ENCODE assay signal across 23 cellular contexts in genomic region chr18:61572871-61573270, GRCh38.
DNase-seq lines count a peak whose midpoint lies in the region; ATAC-seq and TF ChIP-seq lines count a peak whose summit lies in the region.
"Had no signal": no experiment of that assay in that cellular context is flagged by ENCODE, and none has a peak within 500 bp of the region (broad histone marks: within the 10 kb centered on the region; RNA-seq: fewer than 3 reads in every experiment).

No MANE protein-coding gene starts in this region.

- no peak overlapping the region for H4K91ac ChIP-seq in mesenchymal stem cell (ENCODE audit: low read length)

- no peak overlapping the region for H3K23ac ChIP-seq in mesenchymal stem cell (ENCODE audit: low read length in 2 of 2)

- no peaks in the 10 kb centered on the region for H3K79me2 ChIP-seq in GM23248 (ENCODE audit: insufficient read depth)

- no peak overlapping the region for H2BK12ac ChIP-seq in mesenchymal stem cell (ENCODE audit: low read length in 2 of 2)

- H3K4me3 ChIP-seq in AG10803 (ENCODE audit: low read length), result no peak overlapping the region
- no peak overlapping the region for H3K4me3 ChIP-seq in GM23248
- no peak overlapping the region for H3K4me3 ChIP-seq in mesenchymal stem cell (ENCODE audit: insufficient read depth in 1 of 2, low read depth in 1 of 2, low read length in 2 of 2)
- H3K4me3 ChIP-seq: Peyer's patch had no signal

- H4K20me1 ChIP-seq in GM23248 (ENCODE audit: insufficient read depth), result no peaks in the 10 kb centered on the region

- no peak overlapping the region for H3K27ac Mint-ChIP-seq in CD14-positive monocyte
- H3K27ac Mint-ChIP-seq: CD4-positive, alpha-beta memory T cell; H9; IgD-negative memory B cell had no signal

- no peak overlapping the region for H2AFZ ChIP-seq in GM23248
- H2AFZ ChIP-seq in mesenchymal stem cell (ENCODE audit: low read depth, low read length), result no peak overlapping the region

- H3K4me3 Mint-ChIP-seq in CD14-positive monocyte, result no peak overlapping the region
- H3K4me3 Mint-ChIP-seq: CD4-positive, alpha-beta memory T cell; H9; IgD-negative memory B cell had no signal

- H3K27me3 ChIP-seq in GM23248 (replicated peaks; ENCODE audit: insufficient read depth) (no peaks in the 10 kb centered on the region), mesenchymal stem cell (ENCODE audit: control insufficient read depth in 1 of 2, insufficient read depth in 1 of 2, low read length in 2 of 2) (no peaks in the 10 kb centered on the region)
- H3K27me3 ChIP-seq: BE2C, Peyer's patch had no signal

- peaks cover 7 to 9% (median 8%) of the 10 kb centered on the region in 3 donors for H3K27me3 Mint-ChIP-seq in CD14-positive monocyte (ENCODE audit: low read depth in 3 of 3)

- no peak overlapping the region for H3K18ac ChIP-seq in mesenchymal stem cell (ENCODE audit: low read depth in 1 of 2, low read length in 2 of 2)

- H3K14ac ChIP-seq in mesenchymal stem cell (ENCODE audit: low read length in 2 of 2), result no peak overlapping the region

- no peaks in the 10 kb centered on the region for H3K36me3 ChIP-seq in GM23248 (ENCODE audit: low read depth)
- H3K36me3 ChIP-seq in mesenchymal stem cell (ENCODE audit: control insufficient read depth in 1 of 2, insufficient read depth in 2 of 2, low read depth in 1 of 2, low read length in 2 of 2), result no peaks in the 10 kb centered on the region
- H3K36me3 ChIP-seq: BE2C, Peyer's patch had no signal

- H3F3A ChIP-seq in GM23248 (ENCODE audit: insufficient read depth), result peaks cover 11% of the 10 kb centered on the region

- H3K9ac ChIP-seq in GM23248, result no peak overlapping the region
- H3K9ac ChIP-seq in mesenchymal stem cell (ENCODE audit: low read length), result no peak overlapping the region

- no peak for TF ChIP-seq CTCF in AG10803 (conservative IDR thresholded peaks at IDR 0.05; ENCODE audit: low read length)
- no peak for TF ChIP-seq CTCF in CD14-positive monocyte (IDR thresholded peaks at IDR 0.05)
- no peak for TF ChIP-seq CTCF in GM13977 (IDR thresholded peaks at IDR 0.05; ENCODE audit: extremely low read depth, insufficient read depth, missing control alignments)

- H3K9me3 Mint-ChIP-seq in CD14-positive monocyte, result peaks cover 0 to 24% (median 5%) of the 10 kb centered on the region in 7 donors

- no peak overlapping the region for H2AK5ac ChIP-seq in mesenchymal stem cell (ENCODE audit: low read length, severe bottlenecking)

- no peaks in the 10 kb centered on the region for H3K36me3 Mint-ChIP-seq in CD14-positive monocyte
- H3K36me3 Mint-ChIP-seq: CD4-positive, alpha-beta memory T cell; IgD-negative memory B cell had no signal

- H3K9me2 ChIP-seq in GM23248 (ENCODE audit: insufficient read depth), result no peaks in the 10 kb centered on the region; the same call in 1 of the 2 replicates

- peaks cover 3% of the 10 kb centered on the region for H3K9me3 ChIP-seq in GM23248 (ENCODE audit: low read depth)
- H3K9me3 ChIP-seq in mesenchymal stem cell (ENCODE audit: control insufficient read depth, low read length), result no peaks in the 10 kb centered on the region
- H3K9me3 ChIP-seq: BE2C, Peyer's patch had no signal

- H3K4me2 ChIP-seq in GM23248 (ENCODE audit: unreplicated experiment) (no peak overlapping the region), mesenchymal stem cell (ENCODE audit: low read length, poor library complexity, severe bottlenecking) (no peak overlapping the region)

- in situ Hi-C loops in GM23248 (cut with MboI), result no loop called here
- in situ Hi-C loops in GM13977 (cut with MboI; ENCODE audit: low pct_unique_long_range_greater_than_20kb, low sequenced_read_pairs, unreplicated experiment), result no loop called here

- no peak overlapping the region for H4K8ac ChIP-seq in mesenchymal stem cell (ENCODE audit: low read length)

- no peaks in the 10 kb centered on the region for H3K4me1 Mint-ChIP-seq in CD14-positive monocyte
- H3K4me1 Mint-ChIP-seq: CD4-positive, alpha-beta memory T cell; IgD-negative memory B cell had no signal

- no peak overlapping the region for H3K4ac ChIP-seq in mesenchymal stem cell (ENCODE audit: low read depth in 1 of 2, low read length in 2 of 2)

- WGBS in GM23248 (ENCODE audit: low coverage in 1 of 2, low lambda C conversion rate in 2 of 2, missing lambda C conversion rate in 2 of 2), 2 experiments, result 86 to 91% methylated on average over 1 of the region's 1 CpG
- WGBS in mesenchymal stem cell, result 78% methylated on average over 1 of the region's 1 CpG

- peaks cover 24% of the 10 kb centered on the region for H3K4me1 ChIP-seq in GM23248 (ENCODE audit: insufficient read depth)
- no peaks in the 10 kb centered on the region for H3K4me1 ChIP-seq in mesenchymal stem cell (ENCODE audit: control insufficient read depth, insufficient read depth, low read depth, low read length)
- H3K4me1 ChIP-seq: BE2C, Peyer's patch had no signal

- H2BK120ac ChIP-seq in mesenchymal stem cell (ENCODE audit: low read depth, low read length), result no peak overlapping the region

- no peak overlapping the region for H3K27ac ChIP-seq in GM23248
- H3K27ac ChIP-seq in mesenchymal stem cell (ENCODE audit: low read length, poor library complexity, severe bottlenecking), result no peak overlapping the region
- H3K27ac ChIP-seq: Peyer's patch had no signal

- intact Hi-C loops in CD14-positive monocyte (cut with micrococcal nuclease), result no loop called here

- H2BK15ac ChIP-seq in mesenchymal stem cell (ENCODE audit: low read depth, poor library complexity, severe bottlenecking), result no peak overlapping the region

- ATAC-seq in HG03460 (IDR thresholded peaks at IDR 0.05; ENCODE audit: unreplicated experiment), result no peak
- ATAC-seq: Right ventricle myocardium inferior had no signal

- H2BK5ac ChIP-seq in mesenchymal stem cell (ENCODE audit: low read depth, low read length, poor library complexity, severe bottlenecking), result no peak overlapping the region

- DNase-seq in AG10803 (ENCODE audit: low read depth) (peak; percentile 92), GM23248 (peak; percentile 16), fibroblast of gingiva (ENCODE audit: low read depth) (peak; percentile 71), mesenchymal stem cell (peak; percentile 20), CD14-positive monocyte (ENCODE audit: low spot score) (no peak), GM13977 (ENCODE audit: low spot score) (no peak)
- DNase-seq: BE2C; CD4-positive, alpha-beta memory T cell; EL; H9; Kasumi-1; MM.1S; NCI-H1105; NCI-H1694; NCI-H2081 treated with DMSO at 0.1 percent for 48 hours; NCI-H446 treated with DMSO at 0.1 percent for 48 hours; NCI-H69; NK-92 treated with Interleukin-12 subunit alpha and Interleukin-12 subunit beta, amount 100 ng/mL, for 24 hours; Peyer's patch; SW 1271 had no signal

- H3K79me1 ChIP-seq in mesenchymal stem cell (replicated peaks; ENCODE audit: low read length, poor library complexity, severe bottlenecking), result no peaks in the 10 kb centered on the region

Comparison
In these comparisons a context has a peak if more than half of its experiments do, and no peak if none do; other contexts are left out.
1. DNase-seq: peak in AG10803 (single experiment), GM23248 (single experiment), fibroblast of gingiva (single experiment) and mesenchymal stem cell (single experiment); none in CD14-positive monocyte (single experiment) and GM13977 (single experiment).